In the genomic region with DNA sequence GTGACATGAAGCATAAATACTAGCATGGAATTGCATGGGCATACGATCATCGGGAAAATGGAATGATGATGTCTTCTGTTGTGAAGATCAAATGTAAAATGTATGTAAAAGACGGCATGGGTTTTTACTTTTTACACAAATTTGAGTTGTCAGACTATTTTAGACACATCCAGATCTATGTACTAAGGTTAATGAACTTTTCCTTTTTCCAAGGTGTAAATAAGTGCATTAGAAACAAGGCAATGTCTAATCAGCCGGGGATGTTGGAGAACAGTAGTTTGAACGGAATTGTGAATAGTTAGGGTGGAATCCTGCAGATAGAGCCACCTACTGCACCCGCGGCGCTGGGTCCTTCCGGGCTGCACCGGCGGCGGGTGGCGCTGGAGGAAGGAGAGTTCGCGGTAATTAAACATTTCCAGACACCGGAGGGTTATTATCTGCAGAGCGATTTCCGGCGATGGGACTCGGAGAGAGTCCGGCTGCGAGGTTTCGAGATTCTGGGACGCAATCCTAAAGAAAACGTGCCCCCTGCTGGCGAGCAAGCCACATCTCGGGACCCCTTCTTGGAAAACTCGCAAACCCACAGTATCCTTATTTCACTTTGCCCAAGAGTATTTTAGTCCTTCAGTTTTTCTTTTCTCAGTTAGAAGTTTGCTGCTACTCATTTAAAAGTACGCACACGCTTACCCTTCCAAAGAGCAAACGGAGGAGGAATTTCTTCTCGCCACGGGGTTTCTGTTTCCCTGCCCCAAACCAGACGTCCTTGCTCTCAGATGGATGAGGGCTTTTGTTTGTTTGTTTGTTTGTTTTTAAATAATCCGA, we compare ENCODE assay signal across 8 cellular contexts. TPM values are rescaled to one million over a fixed set of nuclear protein-coding genes. Genes with fewer than 3 reads are reported as not detected.
DNase-seq lines count a peak whose midpoint lies in the region; ATAC-seq, FAIRE-seq and TF ChIP-seq lines count a peak whose summit lies in the region.

No MANE protein-coding gene starts in this region.

- H3K4me3 Mint-ChIP-seq in MCF 10A (ENCODE audit: unreplicated experiment) (peak overlapping the region; percentile 87), immature natural killer cell (peak overlapping the region; percentile 93 to 100 (median 97))

- no peaks in the 10 kb centered on the region for H3K79me2 ChIP-seq in Loucy (ENCODE audit: insufficient read depth, low read length)

- H3K36me3 ChIP-seq in Loucy (ENCODE audit: insufficient read depth, low read length), result no peaks in the 10 kb centered on the region

- H4K20me1 ChIP-seq in Loucy (ENCODE audit: insufficient read depth, low read length, poor library complexity, severe bottlenecking), result no peaks in the 10 kb centered on the region

- CTCF ChIA-PET in MCF 10A (lab: Yijun Ruan, JAX), result interaction anchor here (0.6 to 3.8 kb wide), 19 partner anchors 8 to 976 kb away, joined by 3 to 26 read pairs (median 5); no protein-coding TSS in a partner anchor

- no TSS peak for BruUV-seq in MCF 10A (replicated peaks; lab: Mats Ljungman, UMichigan)

- peak overlapping the region; percentile 21 for H3K27ac Mint-ChIP-seq in MCF 10A (ENCODE audit: low read depth, unreplicated experiment)
- H3K27ac Mint-ChIP-seq in immature natural killer cell, result peak overlapping the region; percentile 61 to 93 (median 86)

- H3K4me2 ChIP-seq in Loucy (ENCODE audit: low read depth, low read length, poor library complexity, severe bottlenecking), result peak overlapping the region; percentile 83

- H3K4me3 ChIP-seq in Loucy (ENCODE audit: low read length, poor library complexity, severe bottlenecking) (peak overlapping the region; percentile 75), skeletal muscle cell (ENCODE audit: low read depth, low read length) (peak overlapping the region; percentile 62)

- POLR2A ChIA-PET in MCF 10A (lab: Yijun Ruan, JAX), result interaction anchor here (0.5 to 1.6 kb wide), 6 partner anchors 14 to 616 kb away, joined by 3 to 4 read pairs (median 3); no protein-coding TSS in a partner anchor

- H2AFZ ChIP-seq in Loucy (ENCODE audit: low read length), result peak overlapping the region; percentile 87

- peak; percentile 52 for ATAC-seq in GM21576 (IDR thresholded peaks at IDR 0.05; ENCODE audit: unreplicated experiment)

- H3K27me3 Mint-ChIP-seq in MCF 10A (ENCODE audit: insufficient read depth, unreplicated experiment), result no peaks in the 10 kb centered on the region
- peaks cover 22 to 36% (median 25%) of the 10 kb centered on the region in 3 donors for H3K27me3 Mint-ChIP-seq in immature natural killer cell (ENCODE audit: low read depth in 3 of 3)

- peak overlapping the region; percentile 65 for H3K9ac ChIP-seq in Loucy (ENCODE audit: low read depth, low read length, poor library complexity, severe bottlenecking)

- no peaks in the 10 kb centered on the region for H3K36me3 Mint-ChIP-seq in MCF 10A (ENCODE audit: insufficient read depth, unreplicated experiment)
- H3K36me3 Mint-ChIP-seq in immature natural killer cell, result no peaks in the 10 kb centered on the region

- H3K4me1 Mint-ChIP-seq in MCF 10A (ENCODE audit: insufficient read depth, unreplicated experiment) (peaks cover 6% of the 10 kb centered on the region), immature natural killer cell (peaks cover 39 to 42% of the 10 kb centered on the region in 2 donors)

- no peaks in the 10 kb centered on the region for H3K9me3 ChIP-seq in Loucy (ENCODE audit: insufficient read depth, low read depth, low read length)

- H3K4me1 ChIP-seq in Loucy (ENCODE audit: insufficient read depth, low read length, poor library complexity, severe bottlenecking), result no peaks in the 10 kb centered on the region

- TF ChIP-seq CTCF in D721Med (IDR thresholded peaks at IDR 0.05; ENCODE audit: insufficient read depth, missing control alignments) (peak; percentile 67), Loucy (conservative IDR thresholded peaks at IDR 0.05; ENCODE audit: low read length) (peak; percentile 79), MCF 10A (IDR thresholded peaks at IDR 0.05; ENCODE audit: unreplicated experiment) (peak; percentile 70)

- no peak for DNase-seq in D721Med (ENCODE audit: insufficient read length, low spot score)
- DNase-seq in SHP77 treated with DMSO at 0.1 percent for 48 hours (lab: John Stamatoyannopoulos, UW), result peak; percentile 70
- peak; percentile 88 for DNase-seq in MCF 10A (ENCODE audit: unreplicated experiment)
- DNase-seq in immature natural killer cell, result peak; percentile 37 to 46 (median 39)
- DNase-seq in skeletal muscle cell (ENCODE audit: low read depth), result peak; percentile 58
- DNase-seq in germinal center (ENCODE audit: low spot score), result no peak

- no peaks in the 10 kb centered on the region for H3K9me3 Mint-ChIP-seq in MCF 10A (ENCODE audit: unreplicated experiment)
- H3K9me3 Mint-ChIP-seq in immature natural killer cell, result no peaks in the 10 kb centered on the region

- H3K9me2 ChIP-seq in Loucy (replicated peaks; ENCODE audit: low read depth, low read length), result no peaks in the 10 kb centered on the region

- no peak for FAIRE-seq in D721Med (lab: Jason Lieb, UNC)

- peaks cover 8% of the 10 kb centered on the region for H3K27me3 ChIP-seq in Loucy (ENCODE audit: insufficient read depth, low read length, poor library complexity, severe bottlenecking)

- intact Hi-C loops in MCF 10A (cut with micrococcal nuclease), result loop anchor here (1.0 kb wide), 8 partner anchors 50 to 976 kb away; no protein-coding TSS in a partner anchor

- H3F3A ChIP-seq in Loucy (ENCODE audit: low read depth), result no peaks in the 10 kb centered on the region

RNA-seq across cellular contexts. Expression of gene OSR1, which starts 4.4 kb away (rescaled TPM):
- total RNA-seq in MCF 10A (2022), result 0.61 and 1.3 TPM in 2 replicates
- not detected for polyA plus RNA-seq in immature natural killer cell

Comparison
In these comparisons a context has a peak if more than half of its experiments do, and no peak if none do; other contexts are left out.
1. DNase-seq: peak in SHP77 treated with DMSO at 0.1 percent for 48 hours (single experiment), MCF 10A (single experiment), immature natural killer cell (3 of 3) and skeletal muscle cell (single experiment); none in D721Med (single experiment) and germinal center (single experiment).
2. Peak in every context shown above with its lines, with median percentiles within 50 percentile points of each other: CTCF ChIP-seq.